Comparison of ENCODE assay signal across 7 cellular contexts in genomic region chr3:58025824-58026579, GRCh38. TPM values are rescaled to one million over a fixed set of nuclear protein-coding genes. Genes with fewer than 3 reads are reported as not detected.
DNase-seq lines count a peak whose midpoint lies in the region; ATAC-seq and TF ChIP-seq lines count a peak whose summit lies in the region.

No MANE protein-coding gene starts in this region.

- TF ChIP-seq POLR2A in stomach (IDR thresholded peaks at IDR 0.05) = no peak

- TF ChIP-seq CTCF in LNCaP clone FGC (IDR thresholded peaks at IDR 0.05; ENCODE audit: control insufficient read depth, extremely low read depth, insufficient read depth) (no peak), PC-9 (conservative IDR thresholded peaks at IDR 0.05) (no peak), stomach (IDR thresholded peaks at IDR 0.05) (no peak)

- DNase-seq in LNCaP clone FGC (ENCODE audit: low read depth) = peak; percentile 94
- DNase-seq in PC-9 = peak in 1 of 2 experiments; percentile 51
- DNase-seq in glomerular visceral epithelial cell (ENCODE audit: extremely low spot score) = peak; percentile 68
- peak; percentile 71 for DNase-seq in stomach
- DNase-seq in effector CD4-positive, alpha-beta T cell = no peak

- H3K4me1 ChIP-seq in PC-9 (replicated peaks; ENCODE audit: insufficient read depth) = peaks cover 35% of the 10 kb centered on the region
- H3K4me1 ChIP-seq in stomach = peaks cover 30 to 73% (median 46%) of the 10 kb centered on the region in 4 donors

- 22 to 41% (median 25%) methylated on average over 11 to 12 of the region's 12 CpGs for WGBS in stomach, 5 donors

- intact Hi-C loops in PC-9 (cut with micrococcal nuclease; ENCODE audit: unreplicated experiment) = no loop called here
- intact Hi-C loops in stomach (cut with DNase I; ENCODE audit: low total_unique reads) = loop anchor here (10.0 kb wide), 1 partner anchor 49 kb away; no protein-coding TSS in a partner anchor

- H3K36me3 ChIP-seq in PC-9 (ENCODE audit: low read depth) = peaks cover 5% of the 10 kb centered on the region; the same call in 1 of the 2 replicates
- no peaks in the 10 kb centered on the region for H3K36me3 ChIP-seq in stomach

- no peaks in the 10 kb centered on the region for H3K27me3 ChIP-seq in PC-9 (ENCODE audit: insufficient read depth, low read depth)
- H3K27me3 ChIP-seq in stomach = no peaks in the 10 kb centered on the region

- no peaks in the 10 kb centered on the region for H3K9me2 ChIP-seq in PC-9 (ENCODE audit: insufficient read depth)

- H3K27ac ChIP-seq in PC-9 (peak overlapping the region; percentile 32; the same call in 1 of the 2 replicates), stomach (peak overlapping the region; percentile 67 to 81 (median 74))

- POLR2A ChIA-PET in PC-9 (lab: Charles Lee; ENCODE audit: unreplicated experiment) = interaction anchor here (0.5 to 0.7 kb wide), 4 partner anchors 12 to 121 kb away, joined by 3 to 5 read pairs (median 4); no protein-coding TSS in a partner anchor

- H3K4me3 ChIP-seq in LNCaP clone FGC (ENCODE audit: low read depth, low read length) (peak overlapping the region; percentile 17), PC-9 (no peak overlapping the region), stomach (peak overlapping the region in 1 of 4 donors; percentile 19)

- no peak for ATAC-seq in GM19452 (IDR thresholded peaks at IDR 0.05; ENCODE audit: unreplicated experiment)
- no peak for ATAC-seq in GM21447 (IDR thresholded peaks at IDR 0.05; ENCODE audit: unreplicated experiment)

- peak overlapping the region; percentile 34 for H3K4me2 ChIP-seq in PC-9

- peaks cover 99% of the 10 kb centered on the region for H3K79me2 ChIP-seq in PC-9 (ENCODE audit: low read depth)

- H2AFZ ChIP-seq in PC-9 = no peak overlapping the region

- H3K9me3 ChIP-seq in PC-9 (ENCODE audit: insufficient read depth, low read depth) (no peaks in the 10 kb centered on the region), stomach (no peaks in the 10 kb centered on the region)

- BruUV-seq in PC-9 (replicated peaks; lab: Mats Ljungman, UMichigan) = no TSS peak

- CTCF ChIA-PET in PC-9 (lab: Charles Lee) = no interaction called here

- peaks cover 69% of the 10 kb centered on the region for H4K20me1 ChIP-seq in PC-9 (ENCODE audit: insufficient read depth)

- no peak for TF ChIP-seq EP300 in stomach (IDR thresholded peaks at IDR 0.05)

- peaks cover 26% of the 10 kb centered on the region for H3F3A ChIP-seq in PC-9 (ENCODE audit: insufficient read depth, low read depth)

RNA-seq across cellular contexts. Expression of gene FLNB, which starts 17.8 kb away (rescaled TPM):
- 349 and 361 TPM in 2 replicates for total RNA-seq in PC-9 (2021)
- 100 to 1,000 TPM in 3 of 5 donors, 10 to 100 TPM in 2; 51.3 to 204 (median 112) TPM for total RNA-seq in stomach
- 10 to 100 TPM; 38.2 to 76.2 (median 45.1) TPM for polyA plus RNA-seq in stomach
